Comparison of ENCODE assay signal across 14 cellular contexts in genomic region chr20:51946581-51946980, GRCh38.
A peak's percentile ranks its signal among the peaks of the same experiment; 100 is the strongest.
DNase-seq lines count a peak whose midpoint lies in the region; ATAC-seq and TF ChIP-seq lines count a peak whose summit lies in the region.
"Had no signal": no experiment of that assay in that cellular context is flagged by ENCODE, and none has a peak within 500 bp of the region (broad histone marks: within the 10 kb centered on the region; RNA-seq: fewer than 3 reads in every experiment).

No MANE protein-coding gene starts in this region.

- H3K18ac ChIP-seq in IMR-90 (ENCODE audit: low read depth, low read length), result no peak overlapping the region

- H3K4ac ChIP-seq in IMR-90 (ENCODE audit: low read depth, low read length), result no peak overlapping the region

- H3K27me3 Mint-ChIP-seq in osteocyte (ENCODE audit: unreplicated experiment), result no peaks in the 10 kb centered on the region
- H3K27me3 Mint-ChIP-seq: CD4-positive, CD25-positive, alpha-beta regulatory T cell had no signal

- in situ Hi-C loops in IMR-90 (cut with MboI; ENCODE audit: low sequenced_read_pairs), result no loop called here

- H3K79me1 ChIP-seq in IMR-90 (ENCODE audit: low read depth in 1 of 2, low read length in 2 of 2), result no peaks in the 10 kb centered on the region

- no peaks in the 10 kb centered on the region for H3K36me3 ChIP-seq in IMR-90 (ENCODE audit: control insufficient read depth, insufficient read depth, low read length)
- H3K36me3 ChIP-seq: BLaER1 treated with 17β-estradiol and CSF1 and Interleukin-3, amounts not matched to agents 10 nM and 100 nM; HAP-1 had no signal

- no peaks in the 10 kb centered on the region for H3K36me3 Mint-ChIP-seq in osteocyte (ENCODE audit: unreplicated experiment)
- H3K36me3 Mint-ChIP-seq: CD4-positive, CD25-positive, alpha-beta regulatory T cell had no signal

- H3K14ac ChIP-seq in IMR-90 (replicated peaks; ENCODE audit: low read depth, low read length), result no peak overlapping the region

- H3K9me3 Mint-ChIP-seq in osteocyte (ENCODE audit: unreplicated experiment), result no peaks in the 10 kb centered on the region

- no peak overlapping the region for H4K5ac ChIP-seq in IMR-90 (ENCODE audit: low read depth, low read length)

- no peak overlapping the region for H2AK9ac ChIP-seq in IMR-90 (replicated peaks; ENCODE audit: low read depth, low read length, poor library complexity)

- H3K4me2 ChIP-seq in IMR-90 (ENCODE audit: low read depth, low read length), result no peak overlapping the region
- H3K4me2 ChIP-seq: BLaER1 treated with 17β-estradiol and CSF1 and Interleukin-3, amounts not matched to agents 10 nM and 100 nM had no signal

- H3K4me3 Mint-ChIP-seq in osteocyte (ENCODE audit: unreplicated experiment), result no peak overlapping the region
- H3K4me3 Mint-ChIP-seq: CD4-positive, CD25-positive, alpha-beta regulatory T cell had no signal

- no peak for TF ChIP-seq CTCF in IMR-90 (conservative IDR thresholded peaks at IDR 0.05; ENCODE audit: low read depth, low read length)
- no peak for TF ChIP-seq CTCF in cardiac fibroblast (IDR thresholded peaks at IDR 0.05; ENCODE audit: low read depth, low read length)
- no peak for TF ChIP-seq CTCF in fibroblast of pulmonary artery (IDR thresholded peaks at IDR 0.05; ENCODE audit: low read length, missing control alignments)
- TF ChIP-seq CTCF in osteocyte (IDR thresholded peaks at IDR 0.05), result no peak
- TF ChIP-seq CTCF in coronary artery (IDR thresholded peaks at IDR 0.05), result no peak

- no peaks in the 10 kb centered on the region; the same call in 1 of the 2 replicates for H3K9me1 ChIP-seq in IMR-90 (ENCODE audit: insufficient read depth, low read length)

- no peaks in the 10 kb centered on the region for H3K27me3 ChIP-seq in IMR-90 (ENCODE audit: control insufficient read depth, insufficient read depth, low read length)
- H3K27me3 ChIP-seq: BLaER1 treated with 17β-estradiol and CSF1 and Interleukin-3, amounts not matched to agents 10 nM and 100 nM had no signal

- H2BK120ac ChIP-seq in IMR-90 (ENCODE audit: low read depth, low read length), result no peak overlapping the region

- TF ChIP-seq RAD21 in IMR-90 (IDR thresholded peaks at IDR 0.05; ENCODE audit: low read length), result no peak

- dilution Hi-C loops in IMR-90 (cut with HindIII; ENCODE audit: low sequenced_read_pairs, unreplicated experiment), result no loop called here

- no peak overlapping the region for H3K27ac ChIP-seq in IMR-90 (ENCODE audit: insufficient read depth, low read length)
- H3K27ac ChIP-seq in coronary artery, result no peak overlapping the region
- H3K27ac ChIP-seq in substantia nigra (ENCODE audit: low read depth, low read length, poor library complexity, severe bottlenecking), result no peak overlapping the region
- H3K27ac ChIP-seq: BLaER1 treated with 17β-estradiol and CSF1 and Interleukin-3, amounts not matched to agents 10 nM and 100 nM had no signal

- no peak for TF ChIP-seq POLR2A in IMR-90 (IDR thresholded peaks at IDR 0.05; ENCODE audit: low read depth, low read length)

- peak overlapping the region; percentile 47 for H3K27ac Mint-ChIP-seq in osteocyte (ENCODE audit: unreplicated experiment)
- H3K27ac Mint-ChIP-seq: CD4-positive, CD25-positive, alpha-beta regulatory T cell had no signal

- no peaks in the 10 kb centered on the region for H4K20me1 ChIP-seq in IMR-90 (ENCODE audit: insufficient read depth, low read length)
- H4K20me1 ChIP-seq: BLaER1 treated with 17β-estradiol and CSF1 and Interleukin-3, amounts not matched to agents 10 nM and 100 nM had no signal

- H2AK5ac ChIP-seq in IMR-90 (ENCODE audit: low read depth, low read length), result no peak overlapping the region

- H2BK5ac ChIP-seq in IMR-90 (ENCODE audit: low read depth, low read length, poor library complexity, severe bottlenecking), result no peak overlapping the region

- H3K4me1 ChIP-seq in IMR-90 (ENCODE audit: control insufficient read depth, insufficient read depth, low read length), result 0 out of 2 replicates have a peak, but pooled peaks cover 1% of the 10 kb centered on the region
- H3K4me1 ChIP-seq: BLaER1 treated with 17β-estradiol and CSF1 and Interleukin-3, amounts not matched to agents 10 nM and 100 nM had no signal

- H2BK20ac ChIP-seq in IMR-90 (ENCODE audit: low read depth, low read length), result no peak overlapping the region

- no peak overlapping the region for H3K23ac ChIP-seq in IMR-90 (ENCODE audit: low read depth, low read length)

- H3K4me3 ChIP-seq in IMR-90 (ENCODE audit: insufficient read depth, low read depth, low read length) (no peak overlapping the region), cardiac fibroblast (replicated peaks in 1 of 2; ENCODE audit: low read depth in 2 of 2, low read length in 2 of 2) (no peak overlapping the region), fibroblast of pulmonary artery (replicated peaks; ENCODE audit: low read depth, low read length) (no peak overlapping the region), coronary artery (no peak overlapping the region)
- H3K4me3 ChIP-seq: BLaER1 treated with 17β-estradiol and CSF1 and Interleukin-3, amounts not matched to agents 10 nM and 100 nM; HAP-1 had no signal

- ATAC-seq in IMR-90 (ENCODE audit: low read depth) (no peak), Right ventricle myocardium superior (ENCODE audit: poor library complexity) (no peak)
- ATAC-seq: HepG2 had no signal

- no peak overlapping the region for H3K56ac ChIP-seq in IMR-90 (ENCODE audit: extremely low read depth, insufficient read depth, low read length)

- CTCF ChIA-PET in IMR-90 (lab: Yijun Ruan, JAX), result interaction anchor here (1.2 kb wide), 1 partner anchor 9 kb away, joined by 4 read pairs; no protein-coding TSS in a partner anchor

- intact Hi-C loops in IMR-90 (cut with micrococcal nuclease) (no loop called here), Right ventricle myocardium superior (cut with DNase I) (no loop called here)

- H3K9ac ChIP-seq in IMR-90 (ENCODE audit: low read depth, low read length), result no peak overlapping the region
- H3K9ac ChIP-seq: BLaER1 treated with 17β-estradiol and CSF1 and Interleukin-3, amounts not matched to agents 10 nM and 100 nM had no signal

- DNase-seq in IMR-90 (no peak), cardiac fibroblast (ENCODE audit: low read depth in 2 of 2) (peak; percentile 25 to 69), fibroblast of pulmonary artery (ENCODE audit: low read depth) (peak; percentile 66), osteocyte (ENCODE audit: extremely low spot score, unreplicated experiment) (no peak), Right ventricle myocardium superior (no peak), coronary artery (ENCODE audit: low spot score) (no peak), substantia nigra (lab: John Stamatoyannopoulos, UW) (no peak)
- DNase-seq: ACHN; CD4-positive, CD25-positive, alpha-beta regulatory T cell; DMS53; GF-D8 had no signal

- no peak overlapping the region for H2AFZ ChIP-seq in IMR-90 (replicated peaks; ENCODE audit: low read length, poor library complexity)

- BruUV-seq in IMR-90 (replicated peaks; lab: Mats Ljungman, UMichigan), result no TSS peak

- POLR2A ChIA-PET in IMR-90 (lab: Charles Lee; ENCODE audit: unreplicated experiment), result no interaction called here

- no peak overlapping the region for H4K91ac ChIP-seq in IMR-90 (ENCODE audit: insufficient read depth, low read depth, low read length)

- no peak overlapping the region for H2BK15ac ChIP-seq in IMR-90 (ENCODE audit: low read depth, low read length)

- no peak overlapping the region for H4K8ac ChIP-seq in IMR-90 (ENCODE audit: low read depth in 2 of 2, low read length in 2 of 2)

- H3K9me3 ChIP-seq in IMR-90 (ENCODE audit: control insufficient read depth, insufficient read depth, low read length), result no peaks in the 10 kb centered on the region
- H3K9me3 ChIP-seq: BLaER1 treated with 17β-estradiol and CSF1 and Interleukin-3, amounts not matched to agents 10 nM and 100 nM; HAP-1 had no signal

- peaks cover 22% of the 10 kb centered on the region for H3K4me1 Mint-ChIP-seq in osteocyte (ENCODE audit: unreplicated experiment)
- H3K4me1 Mint-ChIP-seq: CD4-positive, CD25-positive, alpha-beta regulatory T cell had no signal

TF ChIP-seq in IMR-90, 13 proteins besides CTCF, POLR2A, EP300 and RAD21:
- TF ChIP-seq CEBPB (IDR thresholded peaks at IDR 0.05; ENCODE audit: low read depth, low read length) (peak; percentile 15; the same call in 1 of the 2 replicates), FOS (IDR thresholded peaks at IDR 0.05; ENCODE audit: low read depth, low read length) (no peak), MXI1 (IDR thresholded peaks at IDR 0.05; ENCODE audit: borderline replicate concordance, low read depth, low read length) (no peak), RFX5 (IDR thresholded peaks at IDR 0.05; ENCODE audit: low read depth, low read length) (no peak), NFE2L2 (IDR thresholded peaks at IDR 0.05; ENCODE audit: low read depth, low read length) (no peak)

Comparison
In these comparisons a context has a peak if more than half of its experiments do, and no peak if none do; other contexts are left out.
1. DNase-seq: peak in cardiac fibroblast (2 of 2) and fibroblast of pulmonary artery (single experiment); none in IMR-90 (single experiment), osteocyte (single experiment), Right ventricle myocardium superior (single experiment), coronary artery (single experiment) and substantia nigra (0 of 49).